1 cellular context compared by ENCODE assay signal in genomic region chr17:48491527-48492273, GRCh38.
TF ChIP-seq lines count a peak whose summit lies in the region.

No MANE protein-coding gene starts in this region.

TF ChIP-seq in GM12878, 131 proteins besides CTCF, POLR2A, EP300 and RAD21 (continued from another document):
- TF ChIP-seq ZBTB4 (CRISPR knock-in tag; IDR thresholded peaks at IDR 0.05) (no peak), MEF2A (IDR thresholded peaks at IDR 0.05; ENCODE audit: insufficient read depth, low read depth, low read length) (no peak), HCFC1 (IDR thresholded peaks at IDR 0.05; ENCODE audit: low read length) (no peak), MAX (IDR thresholded peaks at IDR 0.05; ENCODE audit: low read depth, low read length) (no peak), SIN3A (IDR thresholded peaks at IDR 0.05; ENCODE audit: low read depth, low read length) (no peak), ZNF207 (IDR thresholded peaks at IDR 0.05; ENCODE audit: borderline replicate concordance) (no peak), ATF7 (IDR thresholded peaks at IDR 0.05; ENCODE audit: low read depth) (0 out of 2 replicates have a peak, but pooled peaks have one; percentile 12), ZNF24 (IDR thresholded peaks at IDR 0.05) (no peak), USF1 (IDR thresholded peaks at IDR 0.05; ENCODE audit: borderline replicate concordance, extremely low read length, insufficient read depth, low read depth, low read length) (no peak), NFXL1 (IDR thresholded peaks at IDR 0.05; ENCODE audit: borderline replicate concordance) (no peak), EED (IDR thresholded peaks at IDR 0.05; ENCODE audit: low read depth) (no peak), RELB (IDR thresholded peaks at IDR 0.05; ENCODE audit: low read depth) (0 out of 2 replicates have a peak, but pooled peaks have one; percentile 27), IKZF2 (IDR thresholded peaks at IDR 0.05) (peak; percentile 28 to 52; a peak in 1 of 4 replicates), POLR2AphosphoS2 (IDR thresholded peaks at IDR 0.05; ENCODE audit: low read depth, low read length) (no peak), MYB (IDR thresholded peaks at IDR 0.05; ENCODE audit: borderline replicate concordance, low read depth, low read length) (no peak), BHLHE40 (IDR thresholded peaks at IDR 0.05; ENCODE audit: borderline replicate concordance in 1 of 2, low read depth in 2 of 2, low read length in 1 of 2) (no peak), FOXM1 (IDR thresholded peaks at IDR 0.05; ENCODE audit: low read depth, low read length) (no peak), RAD51 (IDR thresholded peaks at IDR 0.05) (no peak), CUX1 (IDR thresholded peaks at IDR 0.05; ENCODE audit: insufficient replicate concordance, low read depth, low read length) (no peak), PAX8 (IDR thresholded peaks at IDR 0.05) (no peak), BMI1 (IDR thresholded peaks at IDR 0.05; ENCODE audit: borderline replicate concordance) (0 out of 2 replicates have a peak, but pooled peaks have one; percentile 33), MLLT1 (IDR thresholded peaks at IDR 0.05) (no peak), IKZF1 (conservative IDR thresholded peaks at IDR 0.05) (peak; percentile 16), TBL1XR1 (IDR thresholded peaks at IDR 0.05; ENCODE audit: low read depth, low read length) (no peak), NBN (IDR thresholded peaks at IDR 0.05) (peak; percentile 45; the same call in 1 of the 2 replicates), FOS (IDR thresholded peaks at IDR 0.05; ENCODE audit: borderline replicate concordance, extremely low read depth, insufficient read length) (no peak), CBFB (IDR thresholded peaks at IDR 0.05; ENCODE audit: low read depth) (no peak)
